ENCODE assay signal across 1 cellular context in genomic region chr10:132907901-132908620, GRCh38.
TF ChIP-seq lines count a peak whose summit lies in the region.

No MANE protein-coding gene starts in this region.

TF ChIP-seq in H1, 55 proteins besides CTCF, POLR2A, EP300 and RAD21:
- TF ChIP-seq GTF2F1 (IDR thresholded peaks at IDR 0.05; ENCODE audit: borderline replicate concordance, low read depth, low read length), result no peak
- no peak for TF ChIP-seq CREB1 (IDR thresholded peaks at IDR 0.05)
- no peak for TF ChIP-seq CBX8 (IDR thresholded peaks at IDR 0.05; ENCODE audit: borderline replicate concordance, low read depth, low read length)
- no peak for TF ChIP-seq SUZ12 (IDR thresholded peaks at IDR 0.05; ENCODE audit: low read length)
